27 cellular contexts compared by ENCODE assay signal in genomic region chr6:137371634-137372016, GRCh38.
"Had no signal": no experiment of that assay in that cellular context is flagged by ENCODE, and none has a peak within 500 bp of the region (broad histone marks: within the 10 kb centered on the region; RNA-seq: fewer than 3 reads in every experiment).

No MANE protein-coding gene starts in this region.

- H3K4me3 ChIP-seq: ascending aorta, body of pancreas, SK-N-MC had no signal

- ATAC-seq: activated CD8-positive, alpha-beta memory T cell treated with anti-CD3 and anti-CD28 coated beads, Interleukin-2, amount 10 ng/mL, durations not matched to agents 7 days and 5 days; activated naive CD4-positive, alpha-beta T cell treated with anti-CD3 and anti-CD28 coated beads, Interleukin-2, amount 50 U/mL, for 72 hours; activated naive CD8-positive, alpha-beta T cell treated with anti-CD3 and anti-CD28 coated beads, Interleukin-2, amount 50 U/mL, for 24 hours; body of pancreas; Right ventricle myocardium inferior; T-cell had no signal

- H3K27me3 ChIP-seq: ascending aorta, body of pancreas had no signal

- DNase-seq: activated CD4-positive, alpha-beta T cell treated with anti-CD3 and anti-CD28 coated beads for 48 hours; activated CD4-positive, alpha-beta T cell treated with anti-CD3 and anti-CD28 coated beads, Interleukin-2, amount 50 U/mL, for 4 hours; activated CD4-positive, CD25-positive, alpha-beta regulatory T cell treated with anti-CD3 and anti-CD28 coated beads, Interleukin-2, amount 50 U/mL, for 72 hours; activated CD8-positive, alpha-beta memory T cell treated with anti-CD3 and anti-CD28 coated beads, Interleukin-2, amount 10 ng/mL, durations not matched to agents 7 days and 5 days; activated effector memory CD4-positive, alpha-beta T cell treated with anti-CD3 and anti-CD28 coated beads, Interleukin-2, amount 50 U/mL, for 16 hours; activated naive CD4-positive, alpha-beta T cell treated with Interleukin-2 at 50 U/mL for 16 hours; activated naive CD8-positive, alpha-beta T cell treated with anti-CD3 and anti-CD28 coated beads, Interleukin-2, amount 50 U/mL, for 24 hours; activated T-cell treated with anti-CD3 and anti-CD28 coated beads, Interleukin-2, amount 50 U/mL, for 24 hours; amniotic stem cell; body of pancreas; central memory CD4-positive, alpha-beta T cell; MM.1S; NCI-H1105; NCI-H1436; NCI-H1694 treated with DMSO at 0.1 percent for 48 hours; NCI-H2029 treated with DMSO at 0.1 percent for 48 hours; NCI-H510A treated with DMSO at 0.1 percent for 48 hours; RPMI8226; T-cell; T-helper 2 cell; T1000; WERI-Rb-1 had no signal

- H3K4me1 ChIP-seq: ascending aorta, body of pancreas had no signal

- H3K36me3 ChIP-seq: ascending aorta, WERI-Rb-1 had no signal

- H3K27ac ChIP-seq: ascending aorta, body of pancreas, SK-N-MC, WERI-Rb-1 had no signal

- H3K9me3 ChIP-seq: ascending aorta, body of pancreas had no signal

- FAIRE-seq: bronchial epithelial cell had no signal
